In the genomic region with DNA sequence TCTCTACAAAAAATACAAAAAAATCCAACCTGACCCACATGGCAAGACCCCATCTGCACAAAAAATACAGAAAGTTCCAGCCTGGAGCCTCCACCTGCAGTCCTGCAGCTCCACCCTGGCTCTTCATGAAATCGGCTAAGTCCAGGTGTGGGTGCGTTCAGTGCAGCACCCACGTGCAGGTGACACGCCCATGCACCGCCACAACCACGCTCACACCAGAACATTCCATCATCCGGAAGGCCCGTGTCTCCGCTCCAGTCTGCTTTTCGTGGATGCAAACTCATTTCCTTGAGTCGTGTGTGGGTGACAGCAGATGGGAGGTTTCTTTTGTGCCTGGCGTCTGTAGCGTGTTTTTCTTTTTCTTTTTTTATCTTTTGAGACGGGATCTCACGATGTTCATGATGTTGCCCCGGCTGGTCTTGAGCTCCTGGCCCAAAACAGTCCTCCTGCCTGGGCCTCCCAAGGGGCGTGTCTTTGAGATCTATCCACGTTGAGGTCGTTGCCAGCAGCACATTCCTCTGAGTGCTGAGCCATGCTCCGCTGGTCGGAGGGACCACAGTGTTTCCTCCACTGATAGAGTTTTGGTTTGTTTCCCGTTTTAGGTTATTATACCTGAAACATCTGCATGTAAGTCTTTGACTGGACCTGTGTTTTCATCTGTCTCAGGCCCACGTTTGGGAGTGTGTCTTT, we compare ENCODE assay signal across 15 cellular contexts.
DNase-seq lines count a peak whose midpoint lies in the region; ATAC-seq and TF ChIP-seq lines count a peak whose summit lies in the region.
"Had no signal": no experiment of that assay in that cellular context is flagged by ENCODE, and none has a peak within 500 bp of the region (broad histone marks: within the 10 kb centered on the region; RNA-seq: fewer than 3 reads in every experiment).

No MANE protein-coding gene starts in this region.

- no peaks in the 10 kb centered on the region for H3K9me3 Mint-ChIP-seq in T-helper 2 cell treated with Interferon-gamma antibody and Interleukin-4, amounts not matched to agents 5 μg/mL and 100 μg/mL, for 36 hours
- H3K9me3 Mint-ChIP-seq in nephron progenitor cell = no peaks in the 10 kb centered on the region
- H3K9me3 Mint-ChIP-seq: neural progenitor cell had no signal

- H4K20me1 ChIP-seq in Loucy (ENCODE audit: insufficient read depth, low read length, poor library complexity, severe bottlenecking) = peaks cover 3% of the 10 kb centered on the region

- no peak for DNase-seq in T-helper 2 cell treated with Interferon-gamma antibody and Interleukin-4, amounts not matched to agents 5 μg/mL and 100 μg/mL, for 36 hours (ENCODE audit: low spot score)
- DNase-seq in T-helper 2 cell (no peak), nephron progenitor cell (no peak), NCI-H128 (lab: John Stamatoyannopoulos, UW; ENCODE audit: unreplicated experiment) (no peak)
- DNase-seq in central memory CD4-positive, alpha-beta T cell = peak; percentile 25
- DNase-seq: activated CD4-positive, alpha-beta T cell treated with anti-CD3 and anti-CD28 coated beads for 1 hour; Caco-2; GF-D8; left cardiac atrium; MV-4-11 had no signal

- H3K27me3 Mint-ChIP-seq in T-helper 2 cell treated with Interferon-gamma antibody and Interleukin-4, amounts not matched to agents 5 μg/mL and 100 μg/mL, for 36 hours (ENCODE audit: low read depth) = no peaks in the 10 kb centered on the region
- no peaks in the 10 kb centered on the region for H3K27me3 Mint-ChIP-seq in nephron progenitor cell (ENCODE audit: low read depth, poor library complexity)

- H2AFZ ChIP-seq in Loucy (ENCODE audit: low read length) = no peak overlapping the region
- H2AFZ ChIP-seq: neural progenitor cell had no signal

- H3K4me3 Mint-ChIP-seq in T-helper 2 cell treated with Interferon-gamma antibody and Interleukin-4, amounts not matched to agents 5 μg/mL and 100 μg/mL, for 36 hours = peak overlapping the region; percentile 58
- no peak overlapping the region for H3K4me3 Mint-ChIP-seq in nephron progenitor cell
- H3K4me3 Mint-ChIP-seq: neural progenitor cell had no signal

- no peaks in the 10 kb centered on the region for H3K27me3 ChIP-seq in Loucy (ENCODE audit: insufficient read depth, low read length, poor library complexity, severe bottlenecking)
- H3K27me3 ChIP-seq: neural progenitor cell had no signal

- no peak overlapping the region for H3K9ac ChIP-seq in Loucy (ENCODE audit: low read depth, low read length, poor library complexity, severe bottlenecking)
- H3K9ac ChIP-seq: neural progenitor cell had no signal

- H3K4me3 ChIP-seq in Loucy (ENCODE audit: low read length, poor library complexity, severe bottlenecking) = no peak overlapping the region
- H3K4me3 ChIP-seq: neural progenitor cell had no signal

- H3K4me1 ChIP-seq in Loucy (ENCODE audit: insufficient read depth, low read length, poor library complexity, severe bottlenecking) = peaks cover 18% of the 10 kb centered on the region
- H3K4me1 ChIP-seq: neural progenitor cell had no signal

- H3K27ac Mint-ChIP-seq in T-helper 2 cell treated with Interferon-gamma antibody and Interleukin-4, amounts not matched to agents 5 μg/mL and 100 μg/mL, for 36 hours = peak overlapping the region; percentile 41
- peak overlapping the region; percentile 68 for H3K27ac Mint-ChIP-seq in nephron progenitor cell

- H3K4me1 Mint-ChIP-seq in T-helper 2 cell treated with Interferon-gamma antibody and Interleukin-4, amounts not matched to agents 5 μg/mL and 100 μg/mL, for 36 hours (ENCODE audit: low read depth) = peaks cover 16% of the 10 kb centered on the region
- H3K4me1 Mint-ChIP-seq in nephron progenitor cell = peaks cover 48% of the 10 kb centered on the region

- no peaks in the 10 kb centered on the region for H3K9me2 ChIP-seq in Loucy (replicated peaks; ENCODE audit: low read depth, low read length)

- H3K79me2 ChIP-seq in Loucy (ENCODE audit: insufficient read depth, low read length) = peaks cover 34% of the 10 kb centered on the region; the same call in 1 of the 2 replicates

- ATAC-seq in GM18511 (IDR thresholded peaks at IDR 0.05; ENCODE audit: unreplicated experiment) (no peak), HG02885 (IDR thresholded peaks at IDR 0.05; ENCODE audit: poor library complexity, unreplicated experiment) (no peak)
- ATAC-seq: HCT116, left cardiac atrium had no signal

- peaks cover 15% of the 10 kb centered on the region for H3K36me3 Mint-ChIP-seq in T-helper 2 cell treated with Interferon-gamma antibody and Interleukin-4, amounts not matched to agents 5 μg/mL and 100 μg/mL, for 36 hours (ENCODE audit: low read depth)
- peaks cover 44% of the 10 kb centered on the region for H3K36me3 Mint-ChIP-seq in nephron progenitor cell (ENCODE audit: low read depth)

- TF ChIP-seq CTCF in Loucy (conservative IDR thresholded peaks at IDR 0.05; ENCODE audit: low read length) = no peak
- no peak for TF ChIP-seq CTCF in nephron progenitor cell (IDR thresholded peaks at IDR 0.05)

- H3K9me3 ChIP-seq in Loucy (ENCODE audit: insufficient read depth, low read depth, low read length) = no peaks in the 10 kb centered on the region
- H3K9me3 ChIP-seq: Caco-2 had no signal

- H3F3A ChIP-seq in Loucy (ENCODE audit: low read depth) = no peaks in the 10 kb centered on the region

- peak overlapping the region; percentile 43 for H3K4me2 ChIP-seq in Loucy (ENCODE audit: low read depth, low read length, poor library complexity, severe bottlenecking)
- H3K4me2 ChIP-seq: neural progenitor cell had no signal

- peaks cover 9% of the 10 kb centered on the region; the same call in 1 of the 2 replicates for H3K36me3 ChIP-seq in Loucy (ENCODE audit: insufficient read depth, low read length)
- H3K36me3 ChIP-seq: neural progenitor cell had no signal
